ENCODE assay signal across 9 cellular contexts in the genomic region with DNA sequence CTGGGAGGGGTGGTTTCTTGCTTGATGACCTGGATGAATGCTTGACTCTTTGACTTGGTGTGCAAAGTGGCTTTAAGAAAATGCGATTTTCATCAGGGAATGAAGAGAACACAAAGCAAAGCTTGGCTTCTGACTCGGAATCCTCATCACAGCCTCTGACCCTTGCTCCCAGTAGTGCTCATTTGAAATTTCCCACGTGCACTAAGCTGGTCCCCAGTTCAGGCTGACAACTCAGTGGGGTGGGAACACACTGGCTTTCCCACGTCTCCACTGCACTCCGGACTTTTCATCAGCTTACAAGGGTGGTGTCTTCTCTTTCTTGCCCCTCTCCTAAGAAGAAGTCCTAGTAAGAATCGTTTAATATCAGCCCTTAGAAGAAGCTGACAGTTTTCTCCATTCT.
"Had no signal": no experiment of that assay in that cellular context is flagged by ENCODE, and none has a peak within 500 bp of the region (broad histone marks: within the 10 kb centered on the region; RNA-seq: fewer than 3 reads in every experiment).

No MANE protein-coding gene starts in this region.

- H3K27ac ChIP-seq: GM23248, HL-60 had no signal

- H3K4me3 ChIP-seq: GM23248, HAP-1 had no signal

- DNase-seq: GM23248, GOT3, H7, HFFc6, KBM-7 had no signal

- ATAC-seq: HCT116, HepG2 had no signal

- H3K4me1 ChIP-seq: HAP-1 had no signal

- H3K9me3 ChIP-seq: HAP-1 had no signal

- H3K36me3 ChIP-seq: HAP-1 had no signal
